Comparison of ENCODE assay signal across 10 cellular contexts in genomic region chrX:109600114-109600710, GRCh38. TPM values are rescaled to one million over a fixed set of nuclear protein-coding genes. Genes with fewer than 3 reads are reported as not detected.
DNase-seq lines count a peak whose midpoint lies in the region; ATAC-seq, FAIRE-seq and TF ChIP-seq lines count a peak whose summit lies in the region.
"Had no signal": no experiment of that assay in that cellular context is flagged by ENCODE, and none has a peak within 500 bp of the region (broad histone marks: within the 10 kb centered on the region; RNA-seq: fewer than 3 reads in every experiment).

No MANE protein-coding gene starts in this region.

- no peak for TF ChIP-seq POLR2A in stomach (IDR thresholded peaks at IDR 0.05)
- no peak for TF ChIP-seq POLR2A in H54 (IDR thresholded peaks at IDR 0.05; ENCODE audit: low read depth, low read length)

- FAIRE-seq in H54 (lab: Jason Lieb, UNC) = no peak

- H2AFZ ChIP-seq in hepatocyte = no peak overlapping the region

- no peak overlapping the region for H3K4me3 ChIP-seq in hepatocyte
- no peak overlapping the region for H3K4me3 ChIP-seq in skeletal muscle satellite cell (ENCODE audit: low read length)
- H3K4me3 ChIP-seq in stomach = no peak overlapping the region

- no peaks in the 10 kb centered on the region for H3K9me2 ChIP-seq in hepatocyte (replicated peaks; ENCODE audit: insufficient read depth)

- TF ChIP-seq CTCF in hepatocyte (IDR thresholded peaks at IDR 0.05; ENCODE audit: poor library complexity) (no peak), stomach (IDR thresholded peaks at IDR 0.05) (no peak)

- no peaks in the 10 kb centered on the region for H3K4me1 ChIP-seq in hepatocyte (ENCODE audit: insufficient read depth)
- H3K4me1 ChIP-seq in skeletal muscle satellite cell (ENCODE audit: control insufficient read depth, insufficient read depth, low read length) = no peaks in the 10 kb centered on the region
- no peaks in the 10 kb centered on the region for H3K4me1 ChIP-seq in stomach

- no peak overlapping the region for H3K27ac ChIP-seq in hepatocyte
- H3K27ac ChIP-seq in stomach = no peak overlapping the region

- no peaks in the 10 kb centered on the region for H3K27me3 ChIP-seq in hepatocyte
- peaks cover 45% of the 10 kb centered on the region for H3K27me3 ChIP-seq in skeletal muscle satellite cell (ENCODE audit: control insufficient read depth, insufficient read depth, low read length)
- peaks cover 0 to 14% (median 0%) of the 10 kb centered on the region in 3 donors for H3K27me3 ChIP-seq in stomach

- TF ChIP-seq EP300 in stomach (IDR thresholded peaks at IDR 0.05) = no peak

- H3K4me2 ChIP-seq in hepatocyte (peak overlapping the region; percentile 57), skeletal muscle satellite cell (ENCODE audit: low read length) (peak overlapping the region; percentile 48)

- intact Hi-C loops in stomach (cut with DNase I; ENCODE audit: low total_unique reads) = no loop called here

- DNase-seq in DMS53 (lab: John Stamatoyannopoulos, UW) (peak; percentile 19), DMS53 treated with DMSO at 0.1 percent for 48 hours (lab: John Stamatoyannopoulos, UW; ENCODE audit: unreplicated experiment) (no peak), SW480 (ENCODE audit: low spot score) (peak; percentile 1), hepatocyte (ENCODE audit: low spot score) (peak; percentile 21), stomach (no peak), H54 (ENCODE audit: insufficient read length, low spot score) (no peak)
- DNase-seq: 8988T; activated CD4-positive, alpha-beta memory T cell treated with anti-CD3 and anti-CD28 coated beads, Interleukin-2, amount 10 ng/mL, durations not matched to agents 7 days and 5 days had no signal

- ATAC-seq in HG02623 (IDR thresholded peaks at IDR 0.05; ENCODE audit: unreplicated experiment) = no peak

- H3K36me3 ChIP-seq in hepatocyte (replicated peaks; ENCODE audit: insufficient read depth, low read depth) (no peaks in the 10 kb centered on the region), skeletal muscle satellite cell (ENCODE audit: insufficient read depth, low read length) (no peaks in the 10 kb centered on the region), stomach (no peaks in the 10 kb centered on the region)

- no peaks in the 10 kb centered on the region for H4K20me1 ChIP-seq in hepatocyte (ENCODE audit: insufficient read depth, poor library complexity, severe bottlenecking)

- H3K9ac ChIP-seq in skeletal muscle satellite cell (ENCODE audit: low read depth, low read length) = no peak overlapping the region

- H3K9me3 ChIP-seq in hepatocyte (ENCODE audit: low read depth) = no peaks in the 10 kb centered on the region
- H3K9me3 ChIP-seq in skeletal muscle satellite cell (replicated peaks; ENCODE audit: low read length) = no peaks in the 10 kb centered on the region
- no peaks in the 10 kb centered on the region for H3K9me3 ChIP-seq in stomach

- H3K79me2 ChIP-seq in hepatocyte = no peaks in the 10 kb centered on the region

- 53% methylated on average over 18 of the region's 18 CpGs for WGBS in hepatocyte (ENCODE audit: low lambda C conversion rate, missing lambda C conversion rate)
- whole genome bisulfite sequencing in stomach, 5 donors = 28 to 52% (median 43%) methylated on average over 13 to 18 of the region's 18 CpGs

RNA-seq across cellular contexts. Expression of gene KCNE5, which starts 24.8 kb away (rescaled TPM):
- total RNA-seq in hepatocyte = 0.10 and 1.8 TPM in 2 replicates
- 0.16 and 0.21 TPM in 2 replicates for polyA plus RNA-seq in hepatocyte
- 0.44 and 1.3 TPM in 2 replicates for total RNA-seq in skeletal muscle satellite cell (2012; rRNA removed)
- under 1 TPM in 1 of 5 donors, not detected in 4; 0.37 TPM for total RNA-seq in stomach
- not detected for polyA plus RNA-seq in stomach

Comparison
In these comparisons a context has a peak if more than half of its experiments do, and no peak if none do; other contexts are left out.
1. DNase-seq: peak in DMS53 (single experiment), SW480 (single experiment) and hepatocyte (single experiment); none in DMS53 treated with DMSO at 0.1 percent for 48 hours (single experiment), stomach (single experiment) and H54 (single experiment).